ENCODE assay signal across 9 cellular contexts in the genomic region with DNA sequence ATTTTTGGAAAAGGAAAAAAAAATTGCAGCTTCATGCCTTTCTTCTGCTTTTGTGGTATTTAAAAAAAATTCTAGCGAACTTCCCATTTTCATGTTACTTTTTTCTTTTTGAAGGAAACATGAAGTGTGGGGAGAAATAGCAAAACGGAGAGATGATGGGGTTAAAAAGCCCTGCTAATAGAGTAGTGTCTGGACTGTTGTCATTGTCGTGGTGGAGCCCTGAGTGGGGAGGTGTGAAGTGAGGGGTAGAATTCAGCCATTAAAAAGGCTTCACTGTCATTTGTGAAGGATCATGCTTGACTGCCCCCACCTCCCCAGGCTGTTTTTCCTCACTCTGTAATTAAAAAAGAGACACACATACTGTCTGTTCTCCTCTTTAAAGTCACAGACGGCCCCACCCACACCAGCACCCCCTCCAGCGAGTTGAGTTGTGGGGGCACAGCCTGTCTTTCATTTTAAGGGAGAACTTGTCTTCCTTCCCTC.
A peak's percentile ranks its signal among the peaks of the same experiment; 100 is the strongest.
DNase-seq lines count a peak whose midpoint lies in the region; ATAC-seq and TF ChIP-seq lines count a peak whose summit lies in the region.
"Had no signal": no experiment of that assay in that cellular context is flagged by ENCODE, and none has a peak within 500 bp of the region (broad histone marks: within the 10 kb centered on the region; RNA-seq: fewer than 3 reads in every experiment).

No MANE protein-coding gene starts in this region.

- H3K27ac ChIP-seq in SU-DHL-6 (ENCODE audit: low read depth, low read length) (peak overlapping the region; percentile 74), vagina (peak overlapping the region; percentile 70), MM.1S (ENCODE audit: low read length) (no peak overlapping the region), thyroid gland (peak overlapping the region in 1 of 3 donors; percentile 41)

- H3K36me3 ChIP-seq in SU-DHL-6 (ENCODE audit: low read length) (no peaks in the 10 kb centered on the region), vagina (no peaks in the 10 kb centered on the region), MM.1S (replicated peaks; ENCODE audit: insufficient read depth, low read length) (no peaks in the 10 kb centered on the region), thyroid gland (no peaks in the 10 kb centered on the region)

- H3K9me3 Mint-ChIP-seq in natural killer cell, result no peaks in the 10 kb centered on the region
- no peaks in the 10 kb centered on the region for H3K9me3 Mint-ChIP-seq in natural killer cell treated with Interleukin-12 subunit alpha and Interleukin-12 subunit beta and Interleukin-15 and Interleukin-18, amount 100 ng/mL, for 72 hours
- H3K9me3 Mint-ChIP-seq: activated T-cell treated with anti-CD3 and anti-CD28 coated beads, Interleukin-2, amount 50 U/mL, for 72 hours had no signal

- H4K20me1 ChIP-seq in SU-DHL-6 (ENCODE audit: low read depth, low read length) (no peaks in the 10 kb centered on the region), MM.1S (ENCODE audit: insufficient read depth, low read length) (no peaks in the 10 kb centered on the region)

- H3K9me2 ChIP-seq in SU-DHL-6 (replicated peaks; ENCODE audit: insufficient read depth, low read length), result no peaks in the 10 kb centered on the region
- no peaks in the 10 kb centered on the region for H3K9me2 ChIP-seq in MM.1S (replicated peaks; ENCODE audit: insufficient read depth, low read length)

- no peak overlapping the region for H3K27ac Mint-ChIP-seq in natural killer cell
- no peak overlapping the region for H3K27ac Mint-ChIP-seq in natural killer cell treated with Interleukin-12 subunit alpha and Interleukin-12 subunit beta and Interleukin-15 and Interleukin-18, amount 100 ng/mL, for 72 hours
- H3K27ac Mint-ChIP-seq: activated T-cell treated with anti-CD3 and anti-CD28 coated beads, Interleukin-2, amount 50 U/mL, for 72 hours had no signal

- DNase-seq in natural killer cell (no peak), midbrain (lab: John Stamatoyannopoulos, UW) (peak; percentile 34), vagina (ENCODE audit: extremely low spot score in 2 of 2) (peak in 1 of 2 donors; percentile 82), MM.1S (no peak), RKO (ENCODE audit: low spot score) (no peak), thyroid gland (no peak)
- no peak for DNase-seq in natural killer cell treated with Interleukin-12 subunit alpha and Interleukin-12 subunit beta and Interleukin-15 and Interleukin-18, amount 100 ng/mL, for 72 hours (ENCODE audit: low spot score)
- DNase-seq: activated T-cell treated with anti-CD3 and anti-CD28 coated beads, Interleukin-2, amount 50 U/mL, for 72 hours had no signal

- intact Hi-C loops in natural killer cell (cut with micrococcal nuclease) (no loop called here), vagina (cut with DNase I) (no loop called here), thyroid gland (cut with DNase I) (no loop called here)

- H3K79me2 ChIP-seq in SU-DHL-6 (ENCODE audit: insufficient read depth, low read length) (peaks cover 14% of the 10 kb centered on the region), MM.1S (ENCODE audit: low read length) (no peaks in the 10 kb centered on the region)

- peaks cover 17 to 34% of the 10 kb centered on the region in 2 donors for H3K27me3 Mint-ChIP-seq in natural killer cell (ENCODE audit: low read depth in 2 of 2)
- H3K27me3 Mint-ChIP-seq in natural killer cell treated with Interleukin-12 subunit alpha and Interleukin-12 subunit beta and Interleukin-15 and Interleukin-18, amount 100 ng/mL, for 72 hours, result peaks cover 13 to 21% of the 10 kb centered on the region in 2 donors

- peaks cover 21% of the 10 kb centered on the region for H3F3A ChIP-seq in SU-DHL-6 (ENCODE audit: insufficient read depth)
- H3F3A ChIP-seq in MM.1S (ENCODE audit: insufficient read depth, low read length), result no peaks in the 10 kb centered on the region

- H2AFZ ChIP-seq in SU-DHL-6 (ENCODE audit: low read depth, low read length, severe bottlenecking) (no peak overlapping the region), MM.1S (ENCODE audit: low read length) (no peak overlapping the region)

- no peaks in the 10 kb centered on the region for H3K9me3 ChIP-seq in SU-DHL-6 (ENCODE audit: insufficient read depth, low read length)
- H3K9me3 ChIP-seq in vagina, result no peaks in the 10 kb centered on the region
- H3K9me3 ChIP-seq in MM.1S (replicated peaks; ENCODE audit: insufficient read depth, low read length), result no peaks in the 10 kb centered on the region
- H3K9me3 ChIP-seq in thyroid gland, result no peaks in the 10 kb centered on the region

- H3K4me3 ChIP-seq in SU-DHL-6 (ENCODE audit: insufficient read depth, low read length, poor library complexity, severe bottlenecking), result peak overlapping the region; percentile 6
- H3K4me3 ChIP-seq in vagina, result no peak overlapping the region
- no peak overlapping the region for H3K4me3 ChIP-seq in MM.1S (ENCODE audit: low read length)
- H3K4me3 ChIP-seq in thyroid gland (replicated peaks in 1 of 3), result no peak overlapping the region

- TF ChIP-seq CTCF in natural killer cell (IDR thresholded peaks at IDR 0.05) (no peak), SU-DHL-6 (IDR thresholded peaks at IDR 0.05; ENCODE audit: insufficient read depth, low read length, poor library complexity, severe bottlenecking) (no peak), vagina (IDR thresholded peaks at IDR 0.05) (no peak), MM.1S (IDR thresholded peaks at IDR 0.05; ENCODE audit: low read length) (no peak), thyroid gland (IDR thresholded peaks at IDR 0.05) (no peak)

- H3K27me3 ChIP-seq in SU-DHL-6 (ENCODE audit: low read length) (no peaks in the 10 kb centered on the region), vagina (no peaks in the 10 kb centered on the region), MM.1S (replicated peaks; ENCODE audit: insufficient read depth, low read length) (no peaks in the 10 kb centered on the region), thyroid gland (no peaks in the 10 kb centered on the region)

- no peak for ATAC-seq in natural killer cell
- no peak for ATAC-seq in natural killer cell treated with Interleukin-12 subunit alpha and Interleukin-12 subunit beta and Interleukin-15 and Interleukin-18, amount 100 ng/mL, for 72 hours

- H3K4me2 ChIP-seq in SU-DHL-6 (ENCODE audit: low read depth, low read length, poor library complexity, severe bottlenecking) (peak overlapping the region; percentile 42), MM.1S (ENCODE audit: low read depth, low read length) (no peak overlapping the region)

- 37 to 44% methylated on average over 5 of the region's 5 CpGs for WGBS in thyroid gland, 2 donors

- no peaks in the 10 kb centered on the region for H3K4me1 Mint-ChIP-seq in natural killer cell
- no peaks in the 10 kb centered on the region for H3K4me1 Mint-ChIP-seq in natural killer cell treated with Interleukin-12 subunit alpha and Interleukin-12 subunit beta and Interleukin-15 and Interleukin-18, amount 100 ng/mL, for 72 hours (ENCODE audit: low read depth in 2 of 2)

- H3K4me3 Mint-ChIP-seq in natural killer cell, result peak overlapping the region; percentile 26
- H3K4me3 Mint-ChIP-seq in natural killer cell treated with Interleukin-12 subunit alpha and Interleukin-12 subunit beta and Interleukin-15 and Interleukin-18, amount 100 ng/mL, for 72 hours, result no peak overlapping the region
- H3K4me3 Mint-ChIP-seq: activated T-cell treated with anti-CD3 and anti-CD28 coated beads, Interleukin-2, amount 50 U/mL, for 72 hours had no signal

- no peak for TF ChIP-seq POLR2A in vagina (IDR thresholded peaks at IDR 0.05)
- no peak for TF ChIP-seq POLR2A in thyroid gland (IDR thresholded peaks at IDR 0.05)

- no peaks in the 10 kb centered on the region for H3K36me3 Mint-ChIP-seq in natural killer cell
- H3K36me3 Mint-ChIP-seq in natural killer cell treated with Interleukin-12 subunit alpha and Interleukin-12 subunit beta and Interleukin-15 and Interleukin-18, amount 100 ng/mL, for 72 hours, result no peaks in the 10 kb centered on the region

- H3K4me1 ChIP-seq in vagina, result peaks cover 34% of the 10 kb centered on the region
- H3K4me1 ChIP-seq in MM.1S (ENCODE audit: low read length), result no peaks in the 10 kb centered on the region
- H3K4me1 ChIP-seq in thyroid gland, result peaks cover 9 to 36% of the 10 kb centered on the region in 2 donors

- H3K9ac ChIP-seq in SU-DHL-6 (ENCODE audit: low read length), result peak overlapping the region; percentile 37
- no peak overlapping the region for H3K9ac ChIP-seq in MM.1S (ENCODE audit: low read length)
